In genomic region chr10:101230185-101230917, GRCh38 we compare ENCODE assay signal across 13 cellular contexts. TPM values are rescaled to one million over a fixed set of nuclear protein-coding genes. Genes with fewer than 3 reads are reported as not detected.
DNase-seq lines count a peak whose midpoint lies in the region; ATAC-seq, FAIRE-seq and TF ChIP-seq lines count a peak whose summit lies in the region.
"Had no signal": no experiment of that assay in that cellular context is flagged by ENCODE, and none has a peak within 500 bp of the region (broad histone marks: within the 10 kb centered on the region; RNA-seq: fewer than 3 reads in every experiment).

No MANE protein-coding gene starts in this region.

- H2AFZ ChIP-seq in GM12878 (ENCODE audit: control insufficient read depth, low read depth, low read length) = no peak overlapping the region
- no peak overlapping the region for H2AFZ ChIP-seq in PC-9

- RAD21 ChIA-PET in GM12878 (lab: Charles Lee; ENCODE audit: unreplicated experiment) = no interaction called here

- H3K27ac ChIP-seq in CD4-positive, alpha-beta T cell (ENCODE audit: low read depth, low read length) = no peak overlapping the region
- H3K27ac ChIP-seq in GM12878 (ENCODE audit: control insufficient read depth, insufficient read depth) (no peak overlapping the region), brain microvascular endothelial cell (no peak overlapping the region), sigmoid colon (no peak overlapping the region), PC-9 (no peak overlapping the region)

- FAIRE-seq in GM12878 (lab: Jason Lieb, UNC) = no peak

- no peak overlapping the region for H3K27ac Mint-ChIP-seq in CD4-positive, alpha-beta T cell
- peak overlapping the region in 1 of 6 donors; percentile 69 for H3K27ac Mint-ChIP-seq in naive B cell

- SMC1A ChIA-PET in GM12878 (lab: Charles Lee; ENCODE audit: uncharacterized antibody, unreplicated experiment) = no interaction called here

- CTCF ChIA-PET in CD4-positive, alpha-beta T cell (lab: Charles Lee) = no interaction called here
- CTCF ChIA-PET in GM12878 (lab: Yijun Ruan, JAX) = interaction anchor here (1.9 kb wide), 1 partner anchor 17 kb away, joined by 8 read pairs; no protein-coding TSS in a partner anchor
- CTCF ChIA-PET in PC-9 (lab: Charles Lee) = no interaction called here

- intact Hi-C loops in CD4-positive, alpha-beta T cell (cut with DNase I, micrococcal nuclease) = no loop called here
- intact Hi-C loops in GM12878 (cut with micrococcal nuclease; ENCODE audit: unreplicated experiment) (no loop called here), sigmoid colon (cut with DNase I) (loop anchor here (5.0 kb wide), 1 partner anchor 122 kb away; the partner anchor contains the start of gene BTRC), PC-9 (cut with micrococcal nuclease; ENCODE audit: unreplicated experiment) (no loop called here)

- H3K36me3 ChIP-seq in GM12878 (ENCODE audit: control insufficient read depth in 2 of 2, insufficient read depth in 2 of 2, low read length in 1 of 2) = no peaks in the 10 kb centered on the region
- H3K36me3 ChIP-seq in brain microvascular endothelial cell (replicated peaks) = no peaks in the 10 kb centered on the region
- H3K36me3 ChIP-seq in sigmoid colon = no peaks in the 10 kb centered on the region
- H3K36me3 ChIP-seq in PC-9 (ENCODE audit: low read depth) = no peaks in the 10 kb centered on the region

- peak overlapping the region; percentile 74 for H3K4me3 Mint-ChIP-seq in CD4-positive, alpha-beta T cell
- peak overlapping the region in 7 of 8 donors; percentile 40 to 70 (median 57) for H3K4me3 Mint-ChIP-seq in naive B cell

- TF ChIP-seq EP300 in GM12878 (IDR thresholded peaks at IDR 0.05; ENCODE audit: borderline replicate concordance in 1 of 2, control insufficient read depth in 1 of 2, low read depth in 2 of 2, low read length in 2 of 2) (no peak), sigmoid colon (IDR thresholded peaks at IDR 0.05) (no peak)

- BruUV-seq in GM12878 (replicated peaks; lab: Mats Ljungman, UMichigan) (no TSS peak), PC-9 (replicated peaks; lab: Mats Ljungman, UMichigan) (no TSS peak)

- ATAC-seq in CD4-positive, alpha-beta T cell (ENCODE audit: poor library complexity) = no peak
- ATAC-seq in GM12878 (no peak), naive B cell (ENCODE audit: low read depth in 2 of 2) (peak in 1 of 2 donors; percentile 15)

- H3K27me3 Mint-ChIP-seq in CD4-positive, alpha-beta T cell = peaks cover 87% of the 10 kb centered on the region
- H3K27me3 Mint-ChIP-seq in naive B cell = peaks cover 72 to 92% (median 87%) of the 10 kb centered on the region in 3 donors

- no peak for DNase-seq in CD4-positive, alpha-beta T cell
- peak; percentile 36 for DNase-seq in GM03348 (ENCODE audit: low spot score)
- DNase-seq in GM12878 (ENCODE audit: low read depth, low spot score) = no peak
- no peak for DNase-seq in naive B cell
- DNase-seq in brain microvascular endothelial cell = no peak
- DNase-seq in sigmoid colon = no peak
- DNase-seq in PC-9 = no peak
- no peak for DNase-seq in activated CD4-positive, alpha-beta T cell treated with anti-CD3 and anti-CD28 coated beads, Interleukin-2, amount 50 U/mL, for 4 hours
- DNase-seq: activated naive CD4-positive, alpha-beta T cell treated with Interleukin-2 at 50 U/mL for 16 hours; effector CD8-positive, alpha-beta T cell; NCI-H524 had no signal

- TF ChIP-seq POLR2A in GM12878 (IDR thresholded peaks at IDR 0.05; ENCODE audit: low read depth, low read length) = no peak
- no peak for TF ChIP-seq POLR2A in sigmoid colon (IDR thresholded peaks at IDR 0.05)

- in situ Hi-C loops in GM12878 (cut with MboI) (no loop called here), brain microvascular endothelial cell (cut with HindIII; ENCODE audit: low pct_ligation_motif_present, low sequenced_read_pairs) (no loop called here)

- no peaks in the 10 kb centered on the region for H3K79me2 ChIP-seq in GM12878 (ENCODE audit: control insufficient read depth, insufficient read depth, low read length)
- no peaks in the 10 kb centered on the region for H3K79me2 ChIP-seq in PC-9 (ENCODE audit: low read depth)

- no peaks in the 10 kb centered on the region for H3K9me3 Mint-ChIP-seq in CD4-positive, alpha-beta T cell
- peaks cover 0 to 8% (median 3%) of the 10 kb centered on the region in 7 donors for H3K9me3 Mint-ChIP-seq in naive B cell

- H4K20me1 ChIP-seq in GM12878 (ENCODE audit: control insufficient read depth, insufficient read depth) (no peaks in the 10 kb centered on the region), PC-9 (ENCODE audit: insufficient read depth) (no peaks in the 10 kb centered on the region)

- H3F3A ChIP-seq in PC-9 (ENCODE audit: insufficient read depth, low read depth) = no peaks in the 10 kb centered on the region

- no peak overlapping the region for H3K4me2 ChIP-seq in GM12878 (ENCODE audit: control insufficient read depth, insufficient read depth)
- H3K4me2 ChIP-seq in PC-9 = no peak overlapping the region

- TF ChIP-seq RAD21 in GM12878 (IDR thresholded peaks at IDR 0.05; ENCODE audit: insufficient read depth, low read depth, low read length) = no peak

- H3K4me1 Mint-ChIP-seq in CD4-positive, alpha-beta T cell (ENCODE audit: low read depth) = peaks cover 35% of the 10 kb centered on the region
- H3K4me1 Mint-ChIP-seq in naive B cell = peaks cover 28 to 41% (median 35%) of the 10 kb centered on the region in 3 donors

- no peak for TF ChIP-seq CTCF in CD4-positive, alpha-beta T cell (IDR thresholded peaks at IDR 0.05)
- TF ChIP-seq CTCF in GM12878 (IDR thresholded peaks at IDR 0.05 in 2 of 3, conservative IDR thresholded peaks at IDR 0.05 in 1 of 3; ENCODE audit: control insufficient read depth in 2 of 3, extremely low read depth in 1 of 3, insufficient read depth in 1 of 3, low read depth in 3 of 3, low read length in 3 of 3) = no peak
- no peak for TF ChIP-seq CTCF in brain microvascular endothelial cell (IDR thresholded peaks at IDR 0.05; ENCODE audit: low read depth, low read length, missing control alignments)
- TF ChIP-seq CTCF in sigmoid colon (IDR thresholded peaks at IDR 0.05) = no peak
- no peak for TF ChIP-seq CTCF in PC-9 (conservative IDR thresholded peaks at IDR 0.05)

- no peaks in the 10 kb centered on the region for H3K9me3 ChIP-seq in CD4-positive, alpha-beta T cell (ENCODE audit: control insufficient read depth, low read length)
- no peaks in the 10 kb centered on the region; the same call in 2 of the 3 replicates for H3K9me3 ChIP-seq in GM12878 (replicated peaks; ENCODE audit: control insufficient read depth, insufficient read depth, low read length)
- H3K9me3 ChIP-seq in sigmoid colon = no peaks in the 10 kb centered on the region
- no peaks in the 10 kb centered on the region for H3K9me3 ChIP-seq in PC-9 (ENCODE audit: insufficient read depth, low read depth)

- H3K9me2 ChIP-seq in PC-9 (ENCODE audit: insufficient read depth) = no peaks in the 10 kb centered on the region

- no peak overlapping the region for H3K9ac ChIP-seq in GM12878 (ENCODE audit: control insufficient read depth, insufficient read depth, low read length)

- no peaks in the 10 kb centered on the region for H3K4me1 ChIP-seq in GM12878 (ENCODE audit: control insufficient read depth, insufficient read depth, low read length)
- peaks cover 0 to 50% (median 45%) of the 10 kb centered on the region in 4 donors for H3K4me1 ChIP-seq in sigmoid colon
- no peaks in the 10 kb centered on the region for H3K4me1 ChIP-seq in PC-9 (replicated peaks; ENCODE audit: insufficient read depth)

- no peaks in the 10 kb centered on the region for H3K36me3 Mint-ChIP-seq in CD4-positive, alpha-beta T cell (ENCODE audit: low read depth)
- H3K36me3 Mint-ChIP-seq in naive B cell = peaks cover 0 to under 1% of the 10 kb centered on the region in 2 donors

- WGBS in GM12878 (ENCODE audit: insufficient coverage, insufficient replicate concordance, low lambda C conversion rate, missing lambda C conversion rate) = 10% methylated on average over 31 of the region's 31 CpGs
- 4 to 5% methylated on average over 31 of the region's 31 CpGs for WGBS in sigmoid colon, 2 donors

- H3K27me3 ChIP-seq in CD4-positive, alpha-beta T cell (ENCODE audit: control insufficient read depth, insufficient read depth, low read length) = peaks cover 98% of the 10 kb centered on the region
- H3K27me3 ChIP-seq in GM12878 (replicated peaks in 1 of 2; ENCODE audit: control insufficient read depth in 2 of 2, insufficient read depth in 2 of 2, low read length in 1 of 2) (peaks cover 41 to 47% of the 10 kb centered on the region in 2 experiments), brain microvascular endothelial cell (replicated peaks) (peaks cover 97% of the 10 kb centered on the region), sigmoid colon (peaks cover 79 to 100% (median 98%) of the 10 kb centered on the region in 3 donors), PC-9 (ENCODE audit: insufficient read depth, low read depth) (peaks cover 37% of the 10 kb centered on the region)

- H3K4me3 ChIP-seq in GM12878 = no peak overlapping the region
- no peak overlapping the region for H3K4me3 ChIP-seq in brain microvascular endothelial cell (ENCODE audit: low read depth, low read length)
- H3K4me3 ChIP-seq in sigmoid colon = no peak overlapping the region
- H3K4me3 ChIP-seq in PC-9 = no peak overlapping the region

- POLR2A ChIA-PET in CD4-positive, alpha-beta T cell (lab: Charles Lee) = interaction anchor here (0.7 kb wide), 1 partner anchor 14 kb away, joined by 3 read pairs; no protein-coding TSS in a partner anchor
- POLR2A ChIA-PET in GM12878 (lab: Charles Lee) = no interaction called here
- POLR2A ChIA-PET in PC-9 (lab: Charles Lee; ENCODE audit: unreplicated experiment) = no interaction called here

TF ChIP-seq in GM12878, 131 proteins besides CTCF, POLR2A, EP300 and RAD21 (continues in another document):
- TF ChIP-seq SUZ12 (IDR thresholded peaks at IDR 0.05; ENCODE audit: unreplicated experiment) (peak; percentile 31), TCF7 (IDR thresholded peaks at IDR 0.05; ENCODE audit: borderline replicate concordance) (no peak)

RNA-seq across cellular contexts. Expression of gene LBX1, which starts 1.1 kb away (rescaled TPM):
- not detected for total RNA-seq in CD4-positive, alpha-beta T cell
- not detected in 2 replicates for total RNA-seq in GM12878 (2013; cell fraction: nucleolus; rRNA removed)
- not detected in 2 replicates for total RNA-seq in GM12878 (2014; rRNA removed)
- not detected in 2 replicates for total RNA-seq in GM12878 (2014; rRNA removed; fragmentation: Illumina TruSeq; extraction: Trizol)
- not detected in 2 replicates for total RNA-seq in GM12878 (2021)
- polyA plus RNA-seq in GM12878 (2011; ENCODE audit: low read depth) = not detected
- not detected in 2 replicates for polyA plus RNA-seq in GM12878 (2011; rRNA removed)
- polyA plus RNA-seq in GM12878 (2011; cell fraction: cytosol; rRNA removed) = not detected in 2 replicates
- polyA plus RNA-seq in GM12878 (2011; cell fraction: nucleus; rRNA removed) = not detected in 2 replicates
- polyA plus RNA-seq in GM12878 (2012) = not detected in 2 replicates
- not detected in 2 replicates for polyA plus RNA-seq in GM12878 (2014; fragmentation: Illumina TruSeq; extraction: Trizol)
- polyA plus RNA-seq in GM12878 (2014; fragmentation: Nextera tagmentation; extraction: Ambion mirVana) = not detected
- not detected in 2 replicates for polyA plus RNA-seq in GM12878 (2014; rRNA removed)
- not detected for polyA plus RNA-seq in GM12878 (2016; fragmentation: Nextera tagmentation; extraction: Ambion mirVana)
- polyA minus RNA-seq in GM12878 (2011; rRNA and poly(A)+ RNA removed) = not detected in 2 replicates
- not detected in 2 replicates for polyA minus RNA-seq in GM12878 (2011; cell fraction: cytosol; rRNA and poly(A)+ RNA removed)
- not detected in 2 replicates for polyA minus RNA-seq in GM12878 (2011; cell fraction: nucleus; rRNA and poly(A)+ RNA removed)
- polyA plus RNA-seq in naive B cell (ENCODE audit: low read depth in 6 of 6) = not detected
- total RNA-seq in sigmoid colon = not detected
- polyA plus RNA-seq in sigmoid colon = not detected
- total RNA-seq in PC-9 (2021) = not detected in 2 replicates
- total RNA-seq: HT1080, omental fat pad had no signal
